In the genomic region with DNA sequence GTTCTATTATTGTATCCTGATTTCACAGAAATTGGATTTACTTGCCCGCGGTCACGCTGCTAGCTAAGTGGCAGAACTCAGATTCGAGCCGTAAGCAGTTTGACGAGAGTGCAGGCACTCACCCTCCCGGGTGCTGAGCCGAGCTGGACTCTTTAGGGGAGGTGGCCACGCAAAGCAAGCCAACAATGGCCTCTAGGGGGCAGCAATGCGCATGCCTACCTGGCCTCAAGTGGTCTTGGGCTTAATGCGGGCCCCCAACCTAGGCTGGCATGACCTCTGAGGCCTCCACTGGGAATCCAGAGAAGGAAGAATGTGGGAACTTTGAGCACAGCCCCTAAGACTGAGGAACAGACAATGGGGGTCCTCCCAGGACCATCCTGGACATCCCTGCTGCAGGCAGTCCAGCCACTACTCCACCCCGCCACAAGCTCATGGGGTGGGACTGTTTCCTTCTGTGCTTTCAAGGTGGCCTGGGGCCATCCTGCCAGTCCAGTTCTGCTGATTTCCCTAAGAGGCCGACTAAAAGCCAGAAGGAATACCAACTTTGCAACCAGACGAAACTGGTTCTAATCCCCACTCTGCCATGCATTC, we compare ENCODE assay signal across 8 cellular contexts.
DNase-seq lines count a peak whose midpoint lies in the region; ATAC-seq and TF ChIP-seq lines count a peak whose summit lies in the region.

No MANE protein-coding gene starts in this region.

- peak; percentile 32 for TF ChIP-seq CTCF in retinal pigment epithelial cell (conservative IDR thresholded peaks at IDR 0.05; ENCODE audit: low read depth, low read length)

- H3K4me3 ChIP-seq in retinal pigment epithelial cell (ENCODE audit: low read length) = no peak overlapping the region

- ATAC-seq in Right ventricle myocardium inferior (no peak), GM21825 (IDR thresholded peaks at IDR 0.05; ENCODE audit: unreplicated experiment) (no peak)

- intact Hi-C loops in Right ventricle myocardium inferior (cut with DNase I) = loop anchor here (10.0 kb wide), 1 partner anchor 271 kb away; no protein-coding TSS in a partner anchor

- DNase-seq in GM03348 (ENCODE audit: low spot score) (peak; percentile 74), NCI-H510A treated with DMSO at 0.1 percent for 48 hours (lab: John Stamatoyannopoulos, UW) (peak; percentile 60), Right ventricle myocardium inferior (ENCODE audit: missing footprints) (peak; percentile 84), retinal pigment epithelial cell (ENCODE audit: low read depth) (no peak), DMS153 treated with DMSO at 0.1 percent for 48 hours (lab: John Stamatoyannopoulos, UW; ENCODE audit: unreplicated experiment) (no peak), NCI-H2171 (lab: John Stamatoyannopoulos, UW) (no peak)
- DNase-seq in activated T-cell treated with anti-CD3 and anti-CD28 coated beads, Interleukin-2, amount 50 U/mL, for 48 hours = peak; percentile 75 to 76

Comparison
In these comparisons a context has a peak if more than half of its experiments do, and no peak if none do; other contexts are left out.
1. DNase-seq: peak in GM03348 (single experiment), NCI-H510A treated with DMSO at 0.1 percent for 48 hours (single experiment), activated T-cell treated with anti-CD3 and anti-CD28 coated beads, Interleukin-2, amount 50 U/mL, for 48 hours (2 of 2) and Right ventricle myocardium inferior (single experiment); none in retinal pigment epithelial cell (single experiment), DMS153 treated with DMSO at 0.1 percent for 48 hours (single experiment) and NCI-H2171 (single experiment).